In the genomic region with DNA sequence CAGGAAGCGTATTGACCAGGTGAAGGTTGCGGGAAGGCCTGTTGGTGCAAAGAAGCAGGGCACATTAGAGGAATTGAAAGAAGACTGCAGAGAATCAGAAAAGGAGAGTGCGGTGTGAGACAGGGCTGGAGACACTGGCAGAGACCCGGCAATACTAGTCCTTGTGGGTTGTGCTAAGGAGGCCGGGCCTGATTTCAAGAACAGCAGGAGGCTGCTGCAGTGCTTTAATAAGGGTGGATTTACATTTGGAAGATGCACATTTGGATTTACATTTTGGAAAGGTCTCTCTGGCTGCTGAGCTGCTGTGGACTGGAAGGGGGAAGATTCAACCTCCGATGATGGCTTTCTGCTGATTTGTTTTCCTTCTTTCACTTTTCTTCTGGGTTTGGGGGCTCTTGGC, we compare ENCODE assay signal across 18 cellular contexts.
A peak's percentile ranks its signal among the peaks of the same experiment; 100 is the strongest.
DNase-seq lines count a peak whose midpoint lies in the region; TF ChIP-seq lines count a peak whose summit lies in the region.
"Had no signal": no experiment of that assay in that cellular context is flagged by ENCODE, and none has a peak within 500 bp of the region (broad histone marks: within the 10 kb centered on the region; RNA-seq: fewer than 3 reads in every experiment).

No MANE protein-coding gene starts in this region.

- no peaks in the 10 kb centered on the region for H3K36me3 ChIP-seq in right atrium auricular region
- H3K36me3 ChIP-seq: BE2C; BLaER1 treated with 17β-estradiol and CSF1 and Interleukin-3, amounts not matched to agents 10 nM and 100 nM had no signal

- TF ChIP-seq CTCF in brain (conservative IDR thresholded peaks at IDR 0.05) (no peak), nephron (IDR thresholded peaks at IDR 0.05; ENCODE audit: unreplicated experiment in 3 of 3) (no peak), right atrium auricular region (IDR thresholded peaks at IDR 0.05) (no peak)

- no peak overlapping the region for H3K27ac ChIP-seq in right atrium auricular region
- H3K27ac ChIP-seq: 22Rv1; BLaER1 treated with 17β-estradiol and CSF1 and Interleukin-3, amounts not matched to agents 10 nM and 100 nM; GM23248 had no signal

- H3K27me3 ChIP-seq in right atrium auricular region: no peaks in the 10 kb centered on the region
- H3K27me3 ChIP-seq: BE2C; BLaER1 treated with 17β-estradiol and CSF1 and Interleukin-3, amounts not matched to agents 10 nM and 100 nM had no signal

- H3K4me3 ChIP-seq in right atrium auricular region: no peak overlapping the region
- H3K4me3 ChIP-seq: BLaER1 treated with 17β-estradiol and CSF1 and Interleukin-3, amounts not matched to agents 10 nM and 100 nM; GM23248 had no signal

- no peaks in the 10 kb centered on the region for H3K4me1 ChIP-seq in right atrium auricular region
- H3K4me1 ChIP-seq: BE2C; BLaER1 treated with 17β-estradiol and CSF1 and Interleukin-3, amounts not matched to agents 10 nM and 100 nM had no signal

- H3K9me3 ChIP-seq in right atrium auricular region: no peaks in the 10 kb centered on the region
- H3K9me3 ChIP-seq: BE2C; BLaER1 treated with 17β-estradiol and CSF1 and Interleukin-3, amounts not matched to agents 10 nM and 100 nM had no signal

- H3K27ac Mint-ChIP-seq in brain (peak overlapping the region in 3 of 5 experiments; percentile 17 to 75 (median 42)), nephron (peak overlapping the region in 2 of 3 experiments; percentile 34 to 71)
- H3K27ac Mint-ChIP-seq: CD14-positive monocyte; CD4-positive, alpha-beta T cell had no signal

- H3K4me1 Mint-ChIP-seq in brain (peaks cover 65% of the 10 kb centered on the region), nephron (peaks cover 71% of the 10 kb centered on the region)
- H3K4me1 Mint-ChIP-seq: CD8-positive, alpha-beta memory T cell had no signal

- no peaks in the 10 kb centered on the region for H3K36me3 Mint-ChIP-seq in brain
- H3K36me3 Mint-ChIP-seq in nephron (ENCODE audit: low read depth): no peaks in the 10 kb centered on the region
- H3K36me3 Mint-ChIP-seq: CD14-positive monocyte; CD8-positive, alpha-beta memory T cell had no signal

- H3K27me3 Mint-ChIP-seq in brain (no peaks in the 10 kb centered on the region), nephron (ENCODE audit: low read depth) (peaks cover 2% of the 10 kb centered on the region)
- H3K27me3 Mint-ChIP-seq: CD4-positive, alpha-beta T cell; CD8-positive, alpha-beta memory T cell had no signal

- H3K4me3 Mint-ChIP-seq in brain (peak overlapping the region in 1 of 5 experiments; percentile 21), nephron (peak overlapping the region in 1 of 3 experiments; percentile 24)
- H3K4me3 Mint-ChIP-seq: CD14-positive monocyte; CD4-positive, alpha-beta T cell; CD8-positive, alpha-beta memory T cell had no signal

- H3K9me3 Mint-ChIP-seq in brain (no peaks in the 10 kb centered on the region), nephron (no peaks in the 10 kb centered on the region)

- DNase-seq in DMS 273 (lab: John Stamatoyannopoulos, UW; ENCODE audit: unreplicated experiment): peak; percentile 11
- no peak for DNase-seq in DMS 273 treated with DMSO at 0.1 percent for 48 hours (lab: John Stamatoyannopoulos, UW)
- no peak for DNase-seq in right atrium auricular region (ENCODE audit: low spot score)
- no peak for DNase-seq in UCSD-AML1 (lab: John Stamatoyannopoulos, UW; ENCODE audit: unreplicated experiment)
- DNase-seq: ACHN; AML-193; BE2C; CD4-positive, alpha-beta T cell; CD8-positive, alpha-beta memory T cell; DMS153; DND-41; GM23248; H7 had no signal
